In genomic region chr16:71769222-71769621, GRCh38 we compare ENCODE assay signal across 26 cellular contexts.
"Had no signal": no experiment of that assay in that cellular context is flagged by ENCODE, and none has a peak within 500 bp of the region (broad histone marks: within the 10 kb centered on the region; RNA-seq: fewer than 3 reads in every experiment).

No MANE protein-coding gene starts in this region.

- H3K4me3 Mint-ChIP-seq: endodermal cell; naive B cell; nephron progenitor cell; stimulated activated effector memory CD8-positive, alpha-beta T cell treated with anti-CD3 and anti-CD28 coated beads, Interleukin-12 subunit alpha, Interleukin-12 subunit beta, amount 100 ng/mL, for 72 hours had no signal

- H3K4me2 ChIP-seq: hepatocyte had no signal

- H3K9me3 ChIP-seq: colonic mucosa, gastroesophageal sphincter, left ventricle myocardium inferior, lower lobe of right lung, psoas muscle, right lobe of liver, tibial artery, upper lobe of left lung, uterus had no signal

- H3K27ac Mint-ChIP-seq: endodermal cell; nephron progenitor cell; stimulated activated effector memory CD8-positive, alpha-beta T cell treated with anti-CD3 and anti-CD28 coated beads, Interleukin-12 subunit alpha, Interleukin-12 subunit beta, amount 100 ng/mL, for 72 hours had no signal

- H3K9ac ChIP-seq: parathyroid adenoma had no signal

- ATAC-seq: gastroesophageal sphincter; left cardiac atrium; lower lobe of right lung; psoas muscle; right lobe of liver; stimulated activated effector memory CD8-positive, alpha-beta T cell treated with anti-CD3 and anti-CD28 coated beads, Interleukin-12 subunit alpha, Interleukin-12 subunit beta, amount 100 ng/mL, for 72 hours; stimulated activated naive CD8-positive, alpha-beta T cell treated with anti-CD3 and anti-CD28 coated beads, Interleukin-15, Interleukin-2, amounts not matched to agents 100 U/mL and 50 U/mL, for 24 hours had no signal

- DNase-seq: colonic mucosa; dermis blood vessel endothelial cell; effector CD4-positive, alpha-beta T cell; endodermal cell; head of caudate nucleus; kidney; left cardiac atrium; left ventricle myocardium inferior; lower lobe of right lung; mesenchymal stem cell; naive B cell; nephron progenitor cell; psoas muscle; retina; right lobe of liver; stimulated activated CD4-positive, alpha-beta T cell treated with anti-CD3 and anti-CD28 coated beads, Interleukin-4, amount 100 ng/mL, for 1 hour; stimulated activated CD8-positive, alpha-beta memory T cell treated with anti-CD3 and anti-CD28 coated beads, Interleukin-4, amount 100 ng/mL, for 48 hours; stimulated activated naive CD8-positive, alpha-beta T cell treated with anti-CD3 and anti-CD28 coated beads, Interleukin-15, Interleukin-2, amounts not matched to agents 100 U/mL and 50 U/mL, for 24 hours; tibial artery; upper lobe of left lung; uterus had no signal

- H3K4me3 ChIP-seq: colonic mucosa, gastroesophageal sphincter, hepatocyte, left ventricle myocardium inferior, lower lobe of right lung, psoas muscle, right lobe of liver, tibial artery, upper lobe of left lung, uterus had no signal

- H3K27me3 Mint-ChIP-seq: naive B cell had no signal

- H3K27ac ChIP-seq: colonic mucosa, gastroesophageal sphincter, hepatocyte, left ventricle myocardium inferior, lower lobe of right lung, parathyroid adenoma, psoas muscle, right lobe of liver, tibial artery, upper lobe of left lung, uterus had no signal

- FAIRE-seq: endothelial cell of umbilical vein, kidney had no signal

- H3K4me1 Mint-ChIP-seq: endodermal cell, naive B cell, nephron progenitor cell had no signal

- H3K27me3 ChIP-seq: colonic mucosa, gastroesophageal sphincter, hepatocyte, right lobe of liver, tibial artery, upper lobe of left lung, uterus had no signal

- H2AFZ ChIP-seq: hepatocyte, parathyroid adenoma had no signal

- H3K36me3 ChIP-seq: colonic mucosa, uterus had no signal

- H3K4me1 ChIP-seq: colonic mucosa, left ventricle myocardium inferior, lower lobe of right lung, right lobe of liver, upper lobe of left lung, uterus had no signal

- H3K9me3 Mint-ChIP-seq: endodermal cell; naive B cell; nephron progenitor cell; stimulated activated effector memory CD8-positive, alpha-beta T cell treated with anti-CD3 and anti-CD28 coated beads, Interleukin-12 subunit alpha, Interleukin-12 subunit beta, amount 100 ng/mL, for 72 hours had no signal
